ENCODE assay signal across 30 cellular contexts in genomic region chr5:122885891-122886290, GRCh38.
"Had no signal": no experiment of that assay in that cellular context is flagged by ENCODE, and none has a peak within 500 bp of the region (broad histone marks: within the 10 kb centered on the region; RNA-seq: fewer than 3 reads in every experiment).

No MANE protein-coding gene starts in this region.

- H3K9me3 Mint-ChIP-seq: activated CD4-positive, alpha-beta T cell treated with anti-CD3 and anti-CD28 coated beads, Interleukin-2, amount 10 ng/mL, durations not matched to agents 24 days and 14 days; activated naive CD8-positive, alpha-beta T cell treated with anti-CD3 and anti-CD28 coated beads, Interleukin-2, amount 10 ng/mL, durations not matched to agents 7 days and 5 days; activated T-cell treated with anti-CD3 and anti-CD28 coated beads, Interleukin-2, amount 50 U/mL, for 24 hours; activated T-helper 17 cell treated with anti-CD3 and anti-CD28 coated beads, Interleukin-2, amount 50 U/mL, for 72 hours; T-helper 1 cell treated with Interleukin-12 subunit alpha and Interleukin-12 subunit beta and Interleukin-4 antibody, amounts not matched to agents 30 μg/mL and 1 μg/mL, for 36 hours had no signal

- H3K27me3 ChIP-seq: adrenal gland, breast epithelium had no signal

- H3K9me3 ChIP-seq: adrenal gland, breast epithelium had no signal

- H3K4me1 Mint-ChIP-seq: activated B cell treated with CpG ODN at 0.5 μM for 24 hours had no signal

- ATAC-seq: activated CD8-positive, alpha-beta memory T cell treated with anti-CD3 and anti-CD28 coated beads, Interleukin-2, amount 10 ng/mL, durations not matched to agents 7 days and 5 days; activated T-helper 17 cell treated with anti-CD3 and anti-CD28 coated beads, Interleukin-2, amount 50 U/mL, for 72 hours had no signal

- H3K27ac Mint-ChIP-seq: activated B cell treated with CpG ODN at 0.5 μM for 24 hours; activated CD4-positive, alpha-beta T cell treated with anti-CD3 and anti-CD28 coated beads, Interleukin-2, amount 10 ng/mL, durations not matched to agents 24 days and 14 days; activated CD8-positive, alpha-beta memory T cell treated with anti-CD3 and anti-CD28 coated beads, Interleukin-2, amount 10 ng/mL, durations not matched to agents 7 days and 5 days; activated naive CD8-positive, alpha-beta T cell treated with anti-CD3 and anti-CD28 coated beads, Interleukin-2, amount 10 ng/mL, durations not matched to agents 7 days and 5 days; activated T-cell treated with anti-CD3 and anti-CD28 coated beads, Interleukin-2, amount 50 U/mL, for 24 hours; activated T-helper 17 cell treated with anti-CD3 and anti-CD28 coated beads, Interleukin-2, amount 50 U/mL, for 72 hours; T-helper 1 cell treated with Interleukin-12 subunit alpha and Interleukin-12 subunit beta and Interleukin-4 antibody, amounts not matched to agents 30 μg/mL and 1 μg/mL, for 36 hours had no signal

- H3K27ac ChIP-seq: adrenal gland, breast epithelium, SK-N-MC had no signal

- H3K36me3 Mint-ChIP-seq: activated naive CD8-positive, alpha-beta T cell treated with anti-CD3 and anti-CD28 coated beads, Interleukin-2, amount 10 ng/mL, durations not matched to agents 7 days and 5 days had no signal

- H3K4me1 ChIP-seq: breast epithelium had no signal

- H3K27me3 Mint-ChIP-seq: activated B cell treated with CpG ODN at 0.5 μM for 24 hours; activated CD8-positive, alpha-beta memory T cell treated with anti-CD3 and anti-CD28 coated beads, Interleukin-2, amount 10 ng/mL, durations not matched to agents 7 days and 5 days; activated naive CD8-positive, alpha-beta T cell treated with anti-CD3 and anti-CD28 coated beads, Interleukin-2, amount 10 ng/mL, durations not matched to agents 7 days and 5 days; activated T-cell treated with anti-CD3 and anti-CD28 coated beads, Interleukin-2, amount 50 U/mL, for 24 hours; activated T-helper 17 cell treated with anti-CD3 and anti-CD28 coated beads, Interleukin-2, amount 50 U/mL, for 72 hours had no signal

- DNase-seq: activated B cell treated with CpG ODN at 0.5 μM for 24 hours; activated CD4-positive, alpha-beta T cell treated with anti-CD3 and anti-CD28 coated beads for 1 hour; activated CD4-positive, alpha-beta T cell treated with anti-CD3 and anti-CD28 coated beads, Interleukin-2, amount 10 ng/mL, durations not matched to agents 24 days and 14 days; activated CD4-positive, alpha-beta T cell treated with anti-CD3 and anti-CD28 coated beads, Interleukin-2, amount 50 U/mL, for 48 hours; activated CD8-positive, alpha-beta memory T cell treated with anti-CD3 and anti-CD28 coated beads, Interleukin-2, amount 10 ng/mL, durations not matched to agents 7 days and 5 days; activated naive CD4-positive, alpha-beta T cell treated with anti-CD3 and anti-CD28 coated beads, Interleukin-2, amount 50 U/mL, for 16 hours; activated naive CD8-positive, alpha-beta T cell treated with anti-CD3 and anti-CD28 coated beads, Interleukin-2, amount 10 ng/mL, durations not matched to agents 7 days and 5 days; activated T-cell treated with anti-CD3 and anti-CD28 coated beads, Interleukin-2, amount 50 U/mL, for 24 hours; adrenal gland; anterior cingulate cortex; caudate nucleus; KG1; MV-4-11; NCI-H1092 treated with DMSO at 0.1 percent for 48 hours; NCI-H1417 treated with DMSO at 0.1 percent for 48 hours; NCI-H1694; NCI-H2029; NCI-H2107; NCI-H2171 treated with DMSO at 0.1 percent for 48 hours; NCI-H226; NCI-H510A; NCI-H526 treated with DMSO at 0.1 percent for 48 hours; NCI-H82; SIG-M5; SW 1271; T-helper 9 cell had no signal

- H3K4me3 ChIP-seq: adrenal gland, breast epithelium, SK-N-MC had no signal

- H3K36me3 ChIP-seq: adrenal gland, breast epithelium had no signal

- H3K4me3 Mint-ChIP-seq: activated B cell treated with CpG ODN at 0.5 μM for 24 hours; activated CD4-positive, alpha-beta T cell treated with anti-CD3 and anti-CD28 coated beads, Interleukin-2, amount 10 ng/mL, durations not matched to agents 24 days and 14 days; activated CD8-positive, alpha-beta memory T cell treated with anti-CD3 and anti-CD28 coated beads, Interleukin-2, amount 10 ng/mL, durations not matched to agents 7 days and 5 days; activated naive CD8-positive, alpha-beta T cell treated with anti-CD3 and anti-CD28 coated beads, Interleukin-2, amount 10 ng/mL, durations not matched to agents 7 days and 5 days; activated T-cell treated with anti-CD3 and anti-CD28 coated beads, Interleukin-2, amount 50 U/mL, for 24 hours; activated T-helper 17 cell treated with anti-CD3 and anti-CD28 coated beads, Interleukin-2, amount 50 U/mL, for 72 hours; T-helper 1 cell treated with Interleukin-12 subunit alpha and Interleukin-12 subunit beta and Interleukin-4 antibody, amounts not matched to agents 30 μg/mL and 1 μg/mL, for 36 hours had no signal
